Comparison of ENCODE assay signal across 16 cellular contexts in the genomic region with DNA sequence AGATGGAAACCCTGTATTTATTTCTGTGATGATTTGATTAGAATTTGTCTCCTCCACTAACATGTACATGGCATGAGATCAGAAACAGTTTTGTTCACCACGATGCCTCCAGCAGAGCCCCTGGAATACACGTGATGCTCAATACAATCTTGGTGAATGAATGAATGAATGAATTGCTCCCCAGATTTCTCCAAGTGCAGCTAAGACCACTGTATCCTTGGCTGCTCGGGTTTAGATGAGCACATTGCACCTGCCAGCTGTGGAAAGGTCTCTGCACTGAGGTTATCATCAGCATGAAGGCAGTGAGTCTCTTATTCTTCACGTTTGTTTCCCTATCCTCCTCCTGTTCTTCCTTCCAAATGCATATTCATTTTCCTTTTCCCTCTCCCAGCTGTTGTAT. TPM values are rescaled to one million over a fixed set of nuclear protein-coding genes. Genes with fewer than 3 reads are reported as not detected.
DNase-seq lines count a peak whose midpoint lies in the region; ATAC-seq, FAIRE-seq and TF ChIP-seq lines count a peak whose summit lies in the region.
"Had no signal": no experiment of that assay in that cellular context is flagged by ENCODE, and none has a peak within 500 bp of the region (broad histone marks: within the 10 kb centered on the region; RNA-seq: fewer than 3 reads in every experiment).

No MANE protein-coding gene starts in this region.

- H3K9me3 Mint-ChIP-seq in central memory CD8-positive, alpha-beta T cell, result no peaks in the 10 kb centered on the region
- H3K9me3 Mint-ChIP-seq: neural crest cell, type B pancreatic cell had no signal

- peak overlapping the region; percentile 37 for H3K4me3 ChIP-seq in OCI-LY7 (ENCODE audit: low read depth, low read length, poor library complexity, severe bottlenecking)

- no peak for TF ChIP-seq CTCF in OCI-LY7 (conservative IDR thresholded peaks at IDR 0.05; ENCODE audit: low read length)

- intact Hi-C loops in OCI-LY7 (cut with micrococcal nuclease; ENCODE audit: unreplicated experiment), result no loop called here

- H2AFZ ChIP-seq in OCI-LY7 (ENCODE audit: low read length), result peak overlapping the region; percentile 99

- peaks cover 12% of the 10 kb centered on the region for H3K4me1 ChIP-seq in OCI-LY7 (ENCODE audit: insufficient read depth, low read length, poor library complexity, severe bottlenecking)

- CTCF ChIA-PET in OCI-LY7 (lab: Charles Lee; ENCODE audit: unreplicated experiment), result no interaction called here

- peak overlapping the region; percentile 58 for H3K4me2 ChIP-seq in OCI-LY7 (ENCODE audit: low read length)

- no peaks in the 10 kb centered on the region for H3K9me3 ChIP-seq in OCI-LY7 (ENCODE audit: low read length)

- FAIRE-seq in RCC 7860 (lab: Jason Lieb, UNC), result no peak
- FAIRE-seq: H1 had no signal

- H3K27me3 Mint-ChIP-seq in central memory CD8-positive, alpha-beta T cell, result no peaks in the 10 kb centered on the region

- no peak for ATAC-seq in central memory CD8-positive, alpha-beta T cell (replicated peaks; ENCODE audit: extremely low read depth, poor library complexity, severe bottlenecking)
- no peak for ATAC-seq in HG02678 (IDR thresholded peaks at IDR 0.05; ENCODE audit: unreplicated experiment)

- peak overlapping the region; percentile 66 for H3K4me3 Mint-ChIP-seq in central memory CD8-positive, alpha-beta T cell
- H3K4me3 Mint-ChIP-seq: neural crest cell, type B pancreatic cell had no signal

- H4K20me1 ChIP-seq in OCI-LY7 (ENCODE audit: insufficient read depth, low read length), result no peaks in the 10 kb centered on the region

- H3K36me3 Mint-ChIP-seq in central memory CD8-positive, alpha-beta T cell (ENCODE audit: insufficient read depth), result peaks cover 3% of the 10 kb centered on the region
- H3K36me3 Mint-ChIP-seq: type B pancreatic cell had no signal

- BruUV-seq in OCI-LY7 (replicated peaks; lab: Mats Ljungman, UMichigan), result no TSS peak

- H3K4me1 Mint-ChIP-seq in central memory CD8-positive, alpha-beta T cell, result peaks cover 45% of the 10 kb centered on the region

- H3K27ac ChIP-seq in OCI-LY7 (ENCODE audit: low read depth, low read length, poor library complexity, severe bottlenecking), result no peak overlapping the region

- no peaks in the 10 kb centered on the region for H3K79me2 ChIP-seq in OCI-LY7 (ENCODE audit: insufficient read depth, low read depth, low read length)

- peak overlapping the region; percentile 89 for H3K27ac Mint-ChIP-seq in central memory CD8-positive, alpha-beta T cell (ENCODE audit: low read depth)
- H3K27ac Mint-ChIP-seq: type B pancreatic cell had no signal

- no peaks in the 10 kb centered on the region for H3K36me3 ChIP-seq in OCI-LY7 (ENCODE audit: insufficient read depth, low read length)

- H3K9me2 ChIP-seq in OCI-LY7 (ENCODE audit: insufficient read depth, low read length), result no peaks in the 10 kb centered on the region

- DNase-seq in activated CD8-positive, alpha-beta memory T cell treated with anti-CD3 and anti-CD28 coated beads for 24 hours, result peak; percentile 53
- no peak for DNase-seq in activated CD8-positive, alpha-beta memory T cell treated with anti-CD3 and anti-CD28 coated beads, Interleukin-2, amount 50 U/mL, for 4 hours
- DNase-seq in OCI-LY7 (ENCODE audit: low spot score) (no peak), RCC 7860 (ENCODE audit: low spot score) (no peak), NCI-H1436 treated with DMSO at 0.1 percent for 48 hours (lab: John Stamatoyannopoulos, UW) (no peak)
- DNase-seq in central memory CD8-positive, alpha-beta T cell (ENCODE audit: low spot score in 2 of 2), result no peak
- DNase-seq in stimulated activated CD8-positive, alpha-beta memory T cell treated with anti-CD3 and anti-CD28 coated beads, Interleukin-4, amount 100 ng/mL, for 48 hours, result peak; percentile 20
- DNase-seq: anterior cingulate cortex; effector CD8-positive, alpha-beta T cell; NCI-H1105; NCI-H510A had no signal

- POLR2A ChIA-PET in OCI-LY7 (lab: Charles Lee), result no interaction called here

RNA-seq across cellular contexts. Expression of a gene that starts 17.9 kb away (rescaled TPM):
- total RNA-seq in OCI-LY7 (2014; rRNA removed; shearing (Covaris generic)), result 0.05 TPM in 1 of 2 replicates, not detected in the other
- 0.15 and 0.18 TPM in 2 replicates for total RNA-seq in OCI-LY7 (2022)
- total RNA-seq: H1, HT1080 had no signal

RNA-seq across cellular contexts. Expression of a gene that starts 37.5 kb away (rescaled TPM):
- 38.5 and 52.1 TPM in 2 replicates for total RNA-seq in OCI-LY7 (2014; rRNA removed; shearing (Covaris generic))
- total RNA-seq in OCI-LY7 (2022), result 51.6 and 56.0 TPM in 2 replicates

RNA-seq across cellular contexts. Expression of a gene that starts 37.9 kb away (rescaled TPM):
- total RNA-seq in OCI-LY7 (2014; rRNA removed; shearing (Covaris generic)), result 55.5 and 63.2 TPM in 2 replicates
- 97.1 and 105 TPM in 2 replicates for total RNA-seq in OCI-LY7 (2022)

RNA-seq across cellular contexts. Expression of a gene that starts 38.5 kb away (rescaled TPM):
- 46.8 and 63.6 TPM in 2 replicates for total RNA-seq in OCI-LY7 (2014; rRNA removed; shearing (Covaris generic))
- 68.2 and 72.7 TPM in 2 replicates for total RNA-seq in OCI-LY7 (2022)

Comparison
In these comparisons a context has a peak if more than half of its experiments do, and no peak if none do; other contexts are left out.
1. DNase-seq: peak in activated CD8-positive, alpha-beta memory T cell treated with anti-CD3 and anti-CD28 coated beads for 24 hours (single experiment) and stimulated activated CD8-positive, alpha-beta memory T cell treated with anti-CD3 and anti-CD28 coated beads, Interleukin-4, amount 100 ng/mL, for 48 hours (single experiment); none in activated CD8-positive, alpha-beta memory T cell treated with anti-CD3 and anti-CD28 coated beads, Interleukin-2, amount 50 U/mL, for 4 hours (single experiment), OCI-LY7 (single experiment), central memory CD8-positive, alpha-beta T cell (0 of 2), RCC 7860 (single experiment) and NCI-H1436 treated with DMSO at 0.1 percent for 48 hours (single experiment).